ENCODE assay signal across 1 cellular context in the genomic region with DNA sequence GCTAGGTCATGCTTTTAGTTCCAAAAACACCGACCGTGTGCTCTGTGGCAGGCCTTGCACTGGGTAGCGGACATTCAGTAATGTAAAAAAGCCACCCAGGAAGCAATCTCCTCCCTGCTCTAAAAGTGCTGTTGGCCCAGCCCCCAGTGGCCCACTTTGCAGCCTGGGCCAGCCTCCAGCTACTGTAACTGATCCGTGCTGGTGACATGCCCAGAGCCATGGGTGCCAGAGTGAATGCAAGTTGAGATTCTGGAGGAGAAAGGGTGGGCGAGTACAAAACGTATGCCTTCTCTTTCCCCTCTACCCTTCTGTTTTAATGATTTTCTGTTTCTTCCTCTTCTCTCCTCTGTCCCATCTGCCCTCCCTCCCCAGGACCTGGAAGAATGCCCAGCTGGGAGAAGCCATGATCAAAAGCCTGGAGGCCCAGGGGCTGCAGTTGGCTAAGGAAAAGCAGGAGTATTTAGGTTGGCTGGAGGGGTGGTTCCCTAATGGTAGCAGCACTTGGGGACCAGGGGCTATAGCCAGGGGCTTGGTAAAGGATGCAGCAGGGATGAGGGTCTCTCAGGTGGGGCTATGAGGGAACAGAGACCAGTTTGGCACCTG.
A peak's percentile ranks its signal among the peaks of the same experiment; 100 is the strongest.
TF ChIP-seq lines count a peak whose summit lies in the region.

No MANE protein-coding gene starts in this region.

TF ChIP-seq in HEK293, 187 proteins besides CTCF, POLR2A, EP300 and RAD21 (continued from another document):
- TF ChIP-seq PRDM10 (tag by site-specific recombination; IDR thresholded peaks at IDR 0.05) (peak; percentile 55; the same call in 1 of the 2 replicates), ZNF239 (tag by site-specific recombination; IDR thresholded peaks at IDR 0.05) (no peak), OSR2 (tag by site-specific recombination; IDR thresholded peaks at IDR 0.05) (0 out of 2 replicates have a peak, but pooled peaks have one; percentile 30), ZNF416 (tag by site-specific recombination; IDR thresholded peaks at IDR 0.05) (no peak), ZFHX2 (tag by site-specific recombination; conservative IDR thresholded peaks at IDR 0.05) (0 out of 2 replicates have a peak, but pooled peaks have one; percentile 14), ZNF596 (tag by site-specific recombination; IDR thresholded peaks at IDR 0.05) (no peak)
- TF ChIP-seq, protein P1, sequence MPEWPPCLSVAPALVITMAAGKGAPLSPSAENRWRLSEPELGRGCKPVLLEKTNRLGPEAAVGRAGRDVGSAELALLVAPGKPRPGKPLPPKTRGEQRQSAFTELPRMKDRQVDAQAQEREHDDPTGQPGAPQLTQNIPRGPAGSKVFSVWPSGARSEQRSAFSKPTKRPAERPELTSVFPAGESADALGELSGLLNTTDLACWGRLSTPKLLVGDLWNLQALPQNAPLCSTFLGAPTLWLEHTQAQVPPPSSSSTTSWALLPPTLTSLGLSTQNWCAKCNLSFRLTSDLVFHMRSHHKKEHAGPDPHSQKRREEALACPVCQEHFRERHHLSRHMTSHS (tag by site-specific recombination; IDR thresholded peaks at IDR 0.05): no peak
- TF ChIP-seq, protein P2, sequence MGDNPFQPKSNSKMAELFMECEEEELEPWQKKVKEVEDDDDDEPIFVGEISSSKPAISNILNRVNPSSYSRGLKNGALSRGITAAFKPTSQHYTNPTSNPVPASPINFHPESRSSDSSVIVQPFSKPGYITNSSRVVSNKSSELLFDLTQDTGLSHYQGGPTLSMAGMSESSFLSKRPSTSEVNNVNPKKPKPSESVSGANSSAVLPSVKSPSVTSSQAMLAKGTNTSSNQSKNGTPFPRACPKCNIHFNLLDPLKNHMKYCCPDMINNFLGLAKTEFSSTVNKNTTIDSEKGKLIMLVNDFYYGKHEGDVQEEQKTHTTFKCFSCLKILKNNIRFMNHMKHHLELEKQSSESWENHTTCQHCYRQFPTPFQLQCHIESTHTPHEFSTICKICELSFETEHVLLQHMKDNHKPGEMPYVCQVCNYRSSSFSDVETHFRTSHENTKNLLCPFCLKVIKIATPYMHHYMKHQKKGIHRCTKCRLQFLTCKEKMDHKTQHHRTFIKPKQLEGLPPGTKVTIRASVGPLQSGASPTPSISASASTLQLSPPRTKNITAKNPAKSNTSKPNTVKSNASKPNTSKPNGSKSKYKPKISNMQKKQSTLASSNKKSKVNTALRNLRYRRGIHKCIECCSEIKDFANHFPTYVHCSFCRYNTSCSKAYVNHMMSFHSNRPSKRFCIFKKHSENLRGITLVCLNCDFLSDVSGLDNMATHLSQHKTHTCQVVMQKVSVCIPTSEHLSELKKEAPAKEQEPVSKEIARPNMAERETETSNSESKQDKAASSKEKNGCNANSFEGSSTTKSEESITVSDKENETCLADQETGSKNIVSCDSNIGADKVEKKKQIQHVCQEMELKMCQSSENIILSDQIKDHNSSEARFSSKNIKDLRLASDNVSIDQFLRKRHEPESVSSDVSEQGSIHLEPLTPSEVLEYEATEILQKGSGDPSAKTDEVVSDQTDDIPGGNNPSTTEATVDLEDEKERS (tag by site-specific recombination; IDR thresholded peaks at IDR 0.05): no peak
